In genomic region chr13:40929883-40930282, GRCh38 we compare ENCODE assay signal across 7 cellular contexts.
DNase-seq lines count a peak whose midpoint lies in the region; ATAC-seq, FAIRE-seq and TF ChIP-seq lines count a peak whose summit lies in the region.
"Not testable (repeated sequence)": the region's sequence is repeated elsewhere in the genome, so short reads cannot be mapped to it uniquely, and the experiment has no call there.

No MANE protein-coding gene starts in this region.

- H3K79me2 ChIP-seq in HepG2 (ENCODE audit: insufficient read depth, low read length), result not testable (repeated sequence)

- H3K27me3 ChIP-seq in CD8-positive, alpha-beta memory T cell (ENCODE audit: insufficient read depth, low read length, poor library complexity, severe bottlenecking); HepG2 (ENCODE audit: control insufficient read depth in 1 of 2, insufficient read depth in 2 of 2, low read length in 2 of 2): not testable (repeated sequence)

- peaks cover 27 to 32% (median 31%) of the 10 kb centered on the region in 3 donors for H3K4me1 Mint-ChIP-seq in CD8-positive, alpha-beta memory T cell
- H3K4me1 Mint-ChIP-seq in activated CD4-positive, alpha-beta T cell treated with anti-CD3 and anti-CD28 coated beads, Interleukin-2, amount 10 ng/mL, durations not matched to agents 24 days and 14 days, result not testable (repeated sequence)
- H3K4me1 Mint-ChIP-seq in activated T-helper 1 cell treated with anti-CD3 and anti-CD28 coated beads, Interleukin-12 subunit alpha, Interleukin-12 subunit beta, Interleukin-2, Interleukin-4 antibody, amounts not matched to agents 30 ng/mL and 10 ng/mL and 1 ng/mL, durations not matched to agents 14 hours and 24 hours and 36 hours (ENCODE audit: low read depth), result peaks cover 22% of the 10 kb centered on the region
- peaks cover 38% of the 10 kb centered on the region for H3K4me1 Mint-ChIP-seq in activated naive CD8-positive, alpha-beta T cell (ENCODE audit: low read depth)
- H3K4me1 Mint-ChIP-seq in natural killer cell, result peaks cover 20 to 31% of the 10 kb centered on the region in 2 donors
- peaks cover 37% of the 10 kb centered on the region for H3K4me1 Mint-ChIP-seq in stimulated activated memory B cell treated with anti-CD40 and anti-IgM and Interleukin-4, amounts not matched to agents 10 μg/mL and 1 μg/mL and 100 μg/mL, for 72 hours

- H3K27ac ChIP-seq in CD8-positive, alpha-beta memory T cell (ENCODE audit: low read depth, low read length); HepG2 (ENCODE audit: extremely low read length, insufficient read depth, low read length): not testable (repeated sequence)

- ATAC-seq in HepG2; natural killer cell; stimulated activated memory B cell treated with anti-CD40 and anti-IgM and Interleukin-4, amounts not matched to agents 10 μg/mL and 1 μg/mL and 100 μg/mL, for 72 hours: not testable (repeated sequence)

- CTCF ChIA-PET in CD8-positive, alpha-beta memory T cell (lab: Charles Lee), result interaction anchor here (1.5 kb wide), 1 partner anchor 44 kb away, joined by 4 read pairs; no protein-coding TSS in a partner anchor
- CTCF ChIA-PET in HepG2 (lab: Yijun Ruan, JAX; ENCODE audit: low intra/inter-chr PET ratio, low total read pairs), result not testable (repeated sequence)

- not testable (repeated sequence) for H3K4me3 Mint-ChIP-seq in CD8-positive, alpha-beta memory T cell; activated CD4-positive, alpha-beta T cell treated with anti-CD3 and anti-CD28 coated beads, Interleukin-2, amount 10 ng/mL, durations not matched to agents 24 days and 14 days; activated T-helper 1 cell treated with anti-CD3 and anti-CD28 coated beads, Interleukin-12 subunit alpha, Interleukin-12 subunit beta, Interleukin-2, Interleukin-4 antibody, amounts not matched to agents 30 ng/mL and 10 ng/mL and 1 ng/mL, durations not matched to agents 14 hours and 24 hours and 36 hours; activated naive CD8-positive, alpha-beta T cell; natural killer cell; stimulated activated memory B cell treated with anti-CD40 and anti-IgM and Interleukin-4, amounts not matched to agents 10 μg/mL and 1 μg/mL and 100 μg/mL, for 72 hours

- FAIRE-seq in HepG2 (lab: Jason Lieb, UNC), result not testable (repeated sequence)

- not testable (repeated sequence) for BruUV-seq in HepG2 (replicated peaks; lab: Mats Ljungman, UMichigan)

- H3K4me1 ChIP-seq in CD8-positive, alpha-beta memory T cell (ENCODE audit: insufficient read depth, low read length), result peaks cover 14% of the 10 kb centered on the region
- not testable (repeated sequence) for H3K4me1 ChIP-seq in HepG2 (ENCODE audit: insufficient read depth, low read length)

- H3K9ac ChIP-seq in HepG2 (ENCODE audit: insufficient read depth, low read depth, low read length), result not testable (repeated sequence)

- not testable (repeated sequence) for TF ChIP-seq RAD21 in HepG2 (CRISPR knock-in tag; IDR thresholded peaks at IDR 0.05)

- POLR2A ChIA-PET in CD8-positive, alpha-beta memory T cell (lab: Charles Lee), result interaction anchor here (0.6 kb wide), 2 partner anchors 36 to 91 kb away, joined by 3 to 6 read pairs; no protein-coding TSS in a partner anchor
- POLR2A ChIA-PET in HepG2 (lab: Yijun Ruan, JAX), result not testable (repeated sequence)

- not testable (repeated sequence) for H3K9me3 Mint-ChIP-seq in CD8-positive, alpha-beta memory T cell; activated CD4-positive, alpha-beta T cell treated with anti-CD3 and anti-CD28 coated beads, Interleukin-2, amount 10 ng/mL, durations not matched to agents 24 days and 14 days; activated T-helper 1 cell treated with anti-CD3 and anti-CD28 coated beads, Interleukin-12 subunit alpha, Interleukin-12 subunit beta, Interleukin-2, Interleukin-4 antibody, amounts not matched to agents 30 ng/mL and 10 ng/mL and 1 ng/mL, durations not matched to agents 14 hours and 24 hours and 36 hours; activated naive CD8-positive, alpha-beta T cell (ENCODE audit: low read depth); natural killer cell; stimulated activated memory B cell treated with anti-CD40 and anti-IgM and Interleukin-4, amounts not matched to agents 10 μg/mL and 1 μg/mL and 100 μg/mL, for 72 hours

- H3K36me3 Mint-ChIP-seq in CD8-positive, alpha-beta memory T cell, result peaks cover 0 to 54% (median 12%) of the 10 kb centered on the region in 3 donors
- peaks cover 37% of the 10 kb centered on the region for H3K36me3 Mint-ChIP-seq in activated CD4-positive, alpha-beta T cell treated with anti-CD3 and anti-CD28 coated beads, Interleukin-2, amount 10 ng/mL, durations not matched to agents 24 days and 14 days (ENCODE audit: low read depth)
- peaks cover 32% of the 10 kb centered on the region for H3K36me3 Mint-ChIP-seq in activated T-helper 1 cell treated with anti-CD3 and anti-CD28 coated beads, Interleukin-12 subunit alpha, Interleukin-12 subunit beta, Interleukin-2, Interleukin-4 antibody, amounts not matched to agents 30 ng/mL and 10 ng/mL and 1 ng/mL, durations not matched to agents 14 hours and 24 hours and 36 hours (ENCODE audit: low read depth)
- not testable (repeated sequence) for H3K36me3 Mint-ChIP-seq in activated naive CD8-positive, alpha-beta T cell; natural killer cell
- peaks cover 31% of the 10 kb centered on the region for H3K36me3 Mint-ChIP-seq in stimulated activated memory B cell treated with anti-CD40 and anti-IgM and Interleukin-4, amounts not matched to agents 10 μg/mL and 1 μg/mL and 100 μg/mL, for 72 hours

- H4K20me1 ChIP-seq in HepG2 (ENCODE audit: insufficient read depth, low read length), result not testable (repeated sequence)

- not testable (repeated sequence) for DNase-seq in CD8-positive, alpha-beta memory T cell; activated CD4-positive, alpha-beta T cell treated with anti-CD3 and anti-CD28 coated beads, Interleukin-2, amount 10 ng/mL, durations not matched to agents 24 days and 14 days; activated T-helper 1 cell treated with anti-CD3 and anti-CD28 coated beads, Interleukin-12 subunit alpha, Interleukin-12 subunit beta, Interleukin-2, Interleukin-4 antibody, amounts not matched to agents 30 ng/mL and 10 ng/mL and 1 ng/mL, durations not matched to agents 14 hours and 24 hours and 36 hours (ENCODE audit: low spot score); HepG2 (ENCODE audit: low spot score); natural killer cell

- H3K9me3 ChIP-seq in CD8-positive, alpha-beta memory T cell (ENCODE audit: low read length); HepG2 (ENCODE audit: low read length): not testable (repeated sequence)

- not testable (repeated sequence) for H3K4me3 ChIP-seq in CD8-positive, alpha-beta memory T cell (ENCODE audit: low read length); HepG2 (replicated peaks in 1 of 3; ENCODE audit: insufficient read depth in 1 of 3, low read depth in 2 of 3, low read length in 3 of 3)

- TF ChIP-seq EP300 in HepG2 (IDR thresholded peaks at IDR 0.05; ENCODE audit: low read depth in 2 of 2, low read length in 2 of 2); HepG2 (CRISPR knock-in tag; IDR thresholded peaks at IDR 0.05; ENCODE audit: borderline replicate concordance): not testable (repeated sequence)

- intact Hi-C loops in activated CD4-positive, alpha-beta T cell treated with anti-CD3 and anti-CD28 coated beads, Interleukin-2, amount 10 ng/mL, durations not matched to agents 24 days and 14 days (cut with micrococcal nuclease); activated T-helper 1 cell treated with anti-CD3 and anti-CD28 coated beads, Interleukin-12 subunit alpha, Interleukin-12 subunit beta, Interleukin-2, Interleukin-4 antibody, amounts not matched to agents 30 ng/mL and 10 ng/mL and 1 ng/mL, durations not matched to agents 14 hours and 24 hours and 36 hours (cut with micrococcal nuclease); HepG2 (cut with micrococcal nuclease; ENCODE audit: unreplicated experiment); natural killer cell (cut with micrococcal nuclease): not testable (repeated sequence)

- TF ChIP-seq POLR2A in HepG2 (IDR thresholded peaks at IDR 0.05; ENCODE audit: insufficient read depth in 1 of 2, low read depth in 2 of 2, low read length in 2 of 2), result not testable (repeated sequence)

- not testable (repeated sequence) for H3K27me3 Mint-ChIP-seq in CD8-positive, alpha-beta memory T cell; activated CD4-positive, alpha-beta T cell treated with anti-CD3 and anti-CD28 coated beads, Interleukin-2, amount 10 ng/mL, durations not matched to agents 24 days and 14 days; activated T-helper 1 cell treated with anti-CD3 and anti-CD28 coated beads, Interleukin-12 subunit alpha, Interleukin-12 subunit beta, Interleukin-2, Interleukin-4 antibody, amounts not matched to agents 30 ng/mL and 10 ng/mL and 1 ng/mL, durations not matched to agents 14 hours and 24 hours and 36 hours (ENCODE audit: insufficient read depth); activated naive CD8-positive, alpha-beta T cell; natural killer cell (ENCODE audit: low read depth in 2 of 2); stimulated activated memory B cell treated with anti-CD40 and anti-IgM and Interleukin-4, amounts not matched to agents 10 μg/mL and 1 μg/mL and 100 μg/mL, for 72 hours

- H3K4me2 ChIP-seq in HepG2 (ENCODE audit: low read depth, low read length), result not testable (repeated sequence)

- H2AFZ ChIP-seq in HepG2 (ENCODE audit: low read length), result not testable (repeated sequence)

- TF ChIP-seq CTCF in HepG2 (CRISPR knock-in tag; IDR thresholded peaks at IDR 0.05); natural killer cell (IDR thresholded peaks at IDR 0.05): not testable (repeated sequence)

- peak overlapping the region in 5 of 8 donors; percentile 1 to 84 (median 36) for H3K27ac Mint-ChIP-seq in CD8-positive, alpha-beta memory T cell
- H3K27ac Mint-ChIP-seq in activated CD4-positive, alpha-beta T cell treated with anti-CD3 and anti-CD28 coated beads, Interleukin-2, amount 10 ng/mL, durations not matched to agents 24 days and 14 days, result peak overlapping the region; percentile 25
- H3K27ac Mint-ChIP-seq in activated T-helper 1 cell treated with anti-CD3 and anti-CD28 coated beads, Interleukin-12 subunit alpha, Interleukin-12 subunit beta, Interleukin-2, Interleukin-4 antibody, amounts not matched to agents 30 ng/mL and 10 ng/mL and 1 ng/mL, durations not matched to agents 14 hours and 24 hours and 36 hours, result peak overlapping the region; percentile 58
- peak overlapping the region; percentile 72 for H3K27ac Mint-ChIP-seq in activated naive CD8-positive, alpha-beta T cell
- H3K27ac Mint-ChIP-seq in natural killer cell, result peak overlapping the region; percentile 78 to 84
- H3K27ac Mint-ChIP-seq in stimulated activated memory B cell treated with anti-CD40 and anti-IgM and Interleukin-4, amounts not matched to agents 10 μg/mL and 1 μg/mL and 100 μg/mL, for 72 hours, result peak overlapping the region; percentile 49

- H3K36me3 ChIP-seq in CD8-positive, alpha-beta memory T cell (ENCODE audit: insufficient read depth, low read length), result peaks cover 16% of the 10 kb centered on the region
- H3K36me3 ChIP-seq in HepG2 (replicated peaks in 1 of 2; ENCODE audit: control insufficient read depth in 1 of 2, insufficient read depth in 2 of 2, low read length in 2 of 2), result peaks cover 5 to 35% of the 10 kb centered on the region in 2 experiments

- in situ Hi-C loops in HepG2 (cut with HindIII; ENCODE audit: extremely low pct_ligation_motif_present, low pct_unique_long_range_greater_than_20kb), result not testable (repeated sequence)

- 94% methylated on average over 3 of the region's 3 CpGs for WGBS in HepG2 (ENCODE audit: low lambda C conversion rate)

Comparison
In these comparisons a context has a peak if more than half of its experiments do, and no peak if none do; other contexts are left out.
1. H3K27ac Mint-ChIP-seq: peak in every context shown above with its lines; median percentile 81 in natural killer cell; 72 in activated naive CD8-positive, alpha-beta T cell; 58 in activated T-helper 1 cell treated with anti-CD3 and anti-CD28 coated beads, Interleukin-12 subunit alpha, Interleukin-12 subunit beta, Interleukin-2, Interleukin-4 antibody, amounts not matched to agents 30 ng/mL and 10 ng/mL and 1 ng/mL, durations not matched to agents 14 hours and 24 hours and 36 hours; 49 in stimulated activated memory B cell treated with anti-CD40 and anti-IgM and Interleukin-4, amounts not matched to agents 10 μg/mL and 1 μg/mL and 100 μg/mL, for 72 hours; 36 in CD8-positive, alpha-beta memory T cell; 25 in activated CD4-positive, alpha-beta T cell treated with anti-CD3 and anti-CD28 coated beads, Interleukin-2, amount 10 ng/mL, durations not matched to agents 24 days and 14 days.